ENCODE assay signal across 8 cellular contexts in the genomic region with DNA sequence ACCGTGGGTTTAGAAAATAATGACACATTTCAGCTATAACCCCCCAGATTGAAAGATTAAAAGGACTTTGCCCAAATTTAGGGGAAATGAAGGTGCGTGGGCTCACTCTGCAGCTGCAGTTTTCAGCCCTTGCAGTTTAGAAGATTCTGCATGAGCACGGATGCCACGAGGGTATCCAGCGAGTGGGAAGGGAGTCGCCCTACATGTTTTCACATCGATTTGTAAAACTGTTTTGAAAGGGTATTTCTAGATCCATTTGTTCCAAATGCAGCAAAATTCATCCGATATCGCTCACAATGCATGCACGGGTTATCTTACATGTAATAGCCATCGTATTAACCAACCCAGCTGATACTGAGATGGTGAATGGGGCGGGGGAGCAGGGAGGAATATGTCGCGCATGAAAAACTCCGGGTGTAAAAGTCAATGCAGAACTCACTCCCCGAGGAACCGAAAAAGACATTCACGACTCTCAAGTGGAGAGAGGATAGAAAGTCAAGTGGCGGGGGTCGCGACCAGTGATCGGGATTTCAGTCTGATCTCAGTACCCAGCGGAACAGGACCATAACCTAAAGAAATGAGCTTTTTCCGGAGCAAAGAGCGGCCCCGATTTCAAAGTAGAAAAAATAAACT. TPM values are rescaled to one million over a fixed set of nuclear protein-coding genes. Genes with fewer than 3 reads are reported as not detected.
DNase-seq lines count a peak whose midpoint lies in the region; ATAC-seq, FAIRE-seq and TF ChIP-seq lines count a peak whose summit lies in the region.

No MANE protein-coding gene starts in this region.

- DNase-seq in DMS53 (lab: John Stamatoyannopoulos, UW) (peak; percentile 95), NT2/D1 (ENCODE audit: low read depth, low spot score) (no peak), K562 (ENCODE audit: extremely low read depth in 1 of 4, low spot score in 3 of 4) (peak in 1 of 4 experiments; percentile 18), mesenchymal stem cell (peak; percentile 34), tibial nerve (ENCODE audit: low spot score in 2 of 2) (no peak), HuH-7.5 (ENCODE audit: low spot score) (no peak), GM03348 (ENCODE audit: low spot score) (no peak), NCI-H526 treated with DMSO at 0.1 percent for 48 hours (lab: John Stamatoyannopoulos, UW) (no peak)

- CTCF ChIA-PET in K562 (lab: Yijun Ruan, JAX; ENCODE audit: low intra/inter-chr PET ratio): no interaction called here

- H3K4me1 ChIP-seq in NT2/D1 (ENCODE audit: insufficient read depth, insufficient read length): peaks cover 13% of the 10 kb centered on the region
- peaks cover 15 to 38% of the 10 kb centered on the region in 2 experiments for H3K4me1 ChIP-seq in K562 (replicated peaks in 1 of 2; ENCODE audit: control insufficient read depth in 2 of 2, insufficient read depth in 2 of 2, low read length in 2 of 2)
- peaks cover 29% of the 10 kb centered on the region for H3K4me1 ChIP-seq in mesenchymal stem cell (ENCODE audit: control insufficient read depth, insufficient read depth, low read depth, low read length)
- H3K4me1 ChIP-seq in tibial nerve: peaks cover 0 to 47% (median 9%) of the 10 kb centered on the region in 4 donors

- H2BK120ac ChIP-seq in mesenchymal stem cell (ENCODE audit: low read depth, low read length): peak overlapping the region; percentile 50

- no peak overlapping the region for H3K14ac ChIP-seq in mesenchymal stem cell (ENCODE audit: low read length in 2 of 2)

- BruUV-seq in K562 (replicated peaks; lab: Mats Ljungman, UMichigan): no TSS peak

- no peak overlapping the region for H3K18ac ChIP-seq in mesenchymal stem cell (ENCODE audit: low read depth in 1 of 2, low read length in 2 of 2)

- peak overlapping the region; percentile 61 for H3K4me3 ChIP-seq in NT2/D1 (ENCODE audit: insufficient read length, low read depth)
- peak overlapping the region; percentile 45 for H3K4me3 ChIP-seq in K562
- peak overlapping the region; percentile 57 to 74 for H3K4me3 ChIP-seq in mesenchymal stem cell (ENCODE audit: insufficient read depth in 1 of 2, low read depth in 1 of 2, low read length in 2 of 2)
- peak overlapping the region; percentile 13 to 82 (median 72) for H3K4me3 ChIP-seq in tibial nerve

- H4K20me1 ChIP-seq in K562 (replicated peaks; ENCODE audit: control insufficient read depth, insufficient read depth, low read length): no peaks in the 10 kb centered on the region

- H4K8ac ChIP-seq in mesenchymal stem cell (ENCODE audit: low read length): no peak overlapping the region

- TF ChIP-seq EP300 in K562 (IDR thresholded peaks at IDR 0.05; ENCODE audit: low read length) (no peak), tibial nerve (IDR thresholded peaks at IDR 0.05) (no peak)

- H3K27ac ChIP-seq in K562 (ENCODE audit: extremely low read depth, low read depth, low read length): no peak overlapping the region
- H3K27ac ChIP-seq in mesenchymal stem cell (ENCODE audit: low read length, poor library complexity, severe bottlenecking): peak overlapping the region; percentile 30
- peak overlapping the region; percentile 66 to 96 (median 94) for H3K27ac ChIP-seq in tibial nerve

- no peaks in the 10 kb centered on the region for H3K9me1 ChIP-seq in K562 (ENCODE audit: control insufficient read depth, insufficient read depth, low read length)

- no peaks in the 10 kb centered on the region for H3K9me3 ChIP-seq in NT2/D1 (ENCODE audit: insufficient read depth, low read length)
- no peaks in the 10 kb centered on the region for H3K9me3 ChIP-seq in K562 (replicated peaks; ENCODE audit: control insufficient read depth, insufficient read depth, low read depth, low read length)
- no peaks in the 10 kb centered on the region for H3K9me3 ChIP-seq in mesenchymal stem cell (ENCODE audit: control insufficient read depth, low read length)
- H3K9me3 ChIP-seq in tibial nerve: no peaks in the 10 kb centered on the region

- H3K9ac ChIP-seq in NT2/D1 (ENCODE audit: insufficient read length, low read depth): peak overlapping the region; percentile 73
- peak overlapping the region in 1 of 2 experiments; percentile 64; a peak in 1 of 4 replicates for H3K9ac ChIP-seq in K562 (ENCODE audit: insufficient read depth in 1 of 2, low read depth in 2 of 2, low read length in 2 of 2)
- H3K9ac ChIP-seq in mesenchymal stem cell (ENCODE audit: low read length): peak overlapping the region; percentile 78

- no peaks in the 10 kb centered on the region for H3K36me3 ChIP-seq in NT2/D1 (ENCODE audit: insufficient read depth, insufficient read length, low read length)
- no peaks in the 10 kb centered on the region for H3K36me3 ChIP-seq in K562 (ENCODE audit: control insufficient read depth, insufficient read depth, low read length)
- no peaks in the 10 kb centered on the region for H3K36me3 ChIP-seq in mesenchymal stem cell (ENCODE audit: control insufficient read depth in 1 of 2, insufficient read depth in 2 of 2, low read depth in 1 of 2, low read length in 2 of 2)
- no peaks in the 10 kb centered on the region for H3K36me3 ChIP-seq in tibial nerve

- no peak for TF ChIP-seq POLR2A in K562 (conservative IDR thresholded peaks at IDR 0.05)
- TF ChIP-seq POLR2A in tibial nerve (IDR thresholded peaks at IDR 0.05): no peak

- H3K4ac ChIP-seq in mesenchymal stem cell (ENCODE audit: low read depth in 1 of 2, low read length in 2 of 2): no peak overlapping the region

- in situ Hi-C loops in K562 (cut with MboI): no loop called here

- no peak for TF ChIP-seq CTCF in K562 (IDR thresholded peaks at IDR 0.05 in 2 of 3, conservative IDR thresholded peaks at IDR 0.05 in 1 of 3; ENCODE audit: insufficient read depth in 2 of 3, low read depth in 1 of 3, low read length in 3 of 3)
- TF ChIP-seq CTCF in tibial nerve (IDR thresholded peaks at IDR 0.05): no peak

- WGBS in K562 (ENCODE audit: insufficient coverage, low coverage, missing lambda C conversion rate): under 1% methylated on average over 22 of the region's 26 CpGs
- 2% methylated on average over 23 of the region's 26 CpGs for WGBS in mesenchymal stem cell
- 2 to 3% methylated on average over 26 of the region's 26 CpGs for WGBS in tibial nerve, 2 donors

- H3K27me3 ChIP-seq in NT2/D1 (ENCODE audit: insufficient read depth, insufficient read length) (peaks cover 88% of the 10 kb centered on the region), K562 (ENCODE audit: control insufficient read depth in 2 of 2, insufficient read depth in 2 of 2, low read length in 2 of 2) (peaks cover 0 to 22% of the 10 kb centered on the region in 2 experiments; a peak in 3 of 5 replicates), mesenchymal stem cell (ENCODE audit: control insufficient read depth in 1 of 2, insufficient read depth in 1 of 2, low read length in 2 of 2) (peaks cover 57 to 87% of the 10 kb centered on the region in 2 experiments), tibial nerve (peaks cover 0 to 68% of the 10 kb centered on the region in 2 donors)

- ATAC-seq in K562: no peak

- H2AFZ ChIP-seq in K562 (ENCODE audit: low read depth, low read length) (peak overlapping the region; percentile 34; the same call in 1 of the 2 replicates), mesenchymal stem cell (ENCODE audit: low read depth, low read length) (no peak overlapping the region)

- H3K4me2 ChIP-seq in K562 (ENCODE audit: insufficient read depth, low read length): peak overlapping the region; percentile 43
- peak overlapping the region; percentile 90 for H3K4me2 ChIP-seq in mesenchymal stem cell (ENCODE audit: low read length, poor library complexity, severe bottlenecking)

- POLR2A ChIA-PET in K562 (lab: Yijun Ruan, JAX): interaction anchor here (0.6 kb wide), 1 partner anchor 259 kb away, joined by 3 read pairs; no protein-coding TSS in a partner anchor

- intact Hi-C loops in K562 (cut with micrococcal nuclease): no loop called here

- H2AK5ac ChIP-seq in mesenchymal stem cell (ENCODE audit: low read length, severe bottlenecking): no peak overlapping the region

- H2BK15ac ChIP-seq in mesenchymal stem cell (ENCODE audit: low read depth, poor library complexity, severe bottlenecking): peak overlapping the region; percentile 6

- no peak overlapping the region for H2BK12ac ChIP-seq in mesenchymal stem cell (ENCODE audit: low read length in 2 of 2)

- no peak overlapping the region for H2BK5ac ChIP-seq in mesenchymal stem cell (ENCODE audit: low read depth, low read length, poor library complexity, severe bottlenecking)

- H3K79me1 ChIP-seq in mesenchymal stem cell (replicated peaks; ENCODE audit: low read length, poor library complexity, severe bottlenecking): peaks cover 3% of the 10 kb centered on the region

- peaks cover 2% of the 10 kb centered on the region for H3K79me2 ChIP-seq in K562 (ENCODE audit: control insufficient read depth, insufficient read depth, low read length)

- no peak for TF ChIP-seq RAD21 in K562 (CRISPR knock-in tag; conservative IDR thresholded peaks at IDR 0.05 in 1 of 2, IDR thresholded peaks at IDR 0.05 in 1 of 2)

- no peak overlapping the region for H3K23ac ChIP-seq in mesenchymal stem cell (ENCODE audit: low read length in 2 of 2)

- FAIRE-seq in K562 (lab: Jason Lieb, UNC): no peak

- no peak overlapping the region for H4K91ac ChIP-seq in mesenchymal stem cell (ENCODE audit: low read length)

RNA-seq across cellular contexts. Expression of gene CCND2, which starts 4.9 kb away (rescaled TPM):
- total RNA-seq in K562 (2011; cell fraction: chromatin; rRNA removed; ENCODE audit: low replicate concordance): 52.6 and 55.6 TPM in 2 replicates
- total RNA-seq in K562 (2011; cell fraction: nucleolus; rRNA removed): 37.4 and 40.2 TPM in 2 replicates
- 57.5 and 64.9 TPM in 2 replicates for total RNA-seq in K562 (2011; cell fraction: nucleoplasm; rRNA removed)
- total RNA-seq in K562 (2014; rRNA removed) (39.6 and 52.1 TPM in 2 replicates), K562 (2014; rRNA removed; fragmentation: Illumina TruSeq; extraction: Trizol) (68.9 and 71.9 TPM in 2 replicates), K562 (2015; rRNA removed; fragmentation: Illumina TruSeq; extraction: Trizol) (49.7 and 53.2 TPM in 2 replicates), K562 (2021) (93.5 and 99.3 TPM in 2 replicates), tibial nerve (100 to 1,000 TPM in 1 of 4 donors, 10 to 100 TPM in 3; 84.1 to 124 (median 89.7) TPM)
- polyA plus RNA-seq in K562 (2011; rRNA removed) (36.9 and 42.9 TPM in 2 replicates), K562 (2014; fragmentation: Illumina TruSeq; extraction: Trizol) (12.6 and 13.6 TPM in 2 replicates), K562 (2014; fragmentation: Nextera tagmentation; extraction: Ambion mirVana) (10 to 100 TPM; 13.7 to 47.6 TPM), K562 (2014; rRNA removed) (30.3 and 33.2 TPM in 2 replicates)
- 20.5 and 35.3 TPM in 2 replicates for polyA plus RNA-seq in K562 (2011; cell fraction: cytosol; rRNA removed)
- polyA plus RNA-seq in K562 (2011; cell fraction: nucleus; rRNA removed): 28.5 and 42.5 TPM in 2 replicates
- polyA plus RNA-seq in K562 (2012): 12.1 and 12.4 TPM in 2 replicates
- polyA minus RNA-seq in K562 (2011; rRNA and poly(A)+ RNA removed): 109 and 119 TPM in 2 replicates
- polyA minus RNA-seq in K562 (2011; cell fraction: cytosol; rRNA and poly(A)+ RNA removed): 68.1 and 69.3 TPM in 2 replicates
- 21.5 and 41.5 TPM in 2 replicates for polyA minus RNA-seq in K562 (2011; cell fraction: nucleus; rRNA and poly(A)+ RNA removed)
- 42.1 TPM for polyA plus RNA-seq in mesenchymal stem cell (2013, experiment 1 of 2)
- polyA plus RNA-seq in mesenchymal stem cell (2013, experiment 2 of 2): 38.2 TPM

RNA-seq across cellular contexts. Expression of gene TIGAR, which starts 52.3 kb away (rescaled TPM):
- total RNA-seq in K562 (2011; cell fraction: chromatin; rRNA removed; ENCODE audit: low replicate concordance): 0.86 TPM in 2 replicates
- 0.66 and 0.67 TPM in 2 replicates for total RNA-seq in K562 (2011; cell fraction: nucleolus; rRNA removed)
- 0.84 and 0.88 TPM in 2 replicates for total RNA-seq in K562 (2011; cell fraction: nucleoplasm; rRNA removed)
- total RNA-seq in K562 (2014; rRNA removed): not detected in 2 replicates
- total RNA-seq in K562 (2014; rRNA removed; fragmentation: Illumina TruSeq; extraction: Trizol): 0.38 TPM in 1 of 2 replicates, not detected in the other
- total RNA-seq in K562 (2015; rRNA removed; fragmentation: Illumina TruSeq; extraction: Trizol): 0.11 TPM in 2 replicates
- total RNA-seq in K562 (2021): 0.07 and 1.0 TPM in 2 replicates
- 0.11 and 0.61 TPM in 2 replicates for polyA plus RNA-seq in K562 (2011; rRNA removed)
- polyA plus RNA-seq in K562 (2011; cell fraction: cytosol; rRNA removed): 0.06 and 0.19 TPM in 2 replicates
- 0.11 and 0.14 TPM in 2 replicates for polyA plus RNA-seq in K562 (2011; cell fraction: nucleus; rRNA removed)
- polyA plus RNA-seq in K562 (2012): 0.03 and 0.48 TPM in 2 replicates
- polyA plus RNA-seq in K562 (2014; fragmentation: Illumina TruSeq; extraction: Trizol): 0.28 and 0.33 TPM in 2 replicates
- polyA plus RNA-seq in K562 (2014; fragmentation: Nextera tagmentation; extraction: Ambion mirVana): under 1 TPM; 0.50 to 0.63 TPM
- polyA plus RNA-seq in K562 (2014; rRNA removed): 0.04 and 0.53 TPM in 2 replicates
- polyA minus RNA-seq in K562 (2011; rRNA and poly(A)+ RNA removed): 0.15 and 0.42 TPM in 2 replicates
- not detected in 2 replicates for polyA minus RNA-seq in K562 (2011; cell fraction: cytosol; rRNA and poly(A)+ RNA removed)
- 0.27 and 0.44 TPM in 2 replicates for polyA minus RNA-seq in K562 (2011; cell fraction: nucleus; rRNA and poly(A)+ RNA removed)
- 24.2 TPM for polyA plus RNA-seq in mesenchymal stem cell (2013, experiment 1 of 2)
- polyA plus RNA-seq in mesenchymal stem cell (2013, experiment 2 of 2): 25.9 TPM
- total RNA-seq in tibial nerve: 1 to 10 TPM; 1.8 to 4.4 (median 2.5) TPM

Comparison
In these comparisons a context has a peak if more than half of its experiments do, and no peak if none do; other contexts are left out.
1. DNase-seq: peak in DMS53 (single experiment) and mesenchymal stem cell (single experiment); none in NT2/D1 (single experiment), tibial nerve (0 of 2), HuH-7.5 (single experiment), GM03348 (single experiment) and NCI-H526 treated with DMSO at 0.1 percent for 48 hours (single experiment).
2. Peak in every context shown above with its lines, with median percentiles within 50 percentile points of each other: H3K4me3 ChIP-seq.